Comparison of ENCODE assay signal across 1 cellular context in genomic region chr11:33912405-33913361, GRCh38.
TF ChIP-seq lines count a peak whose summit lies in the region.

No MANE protein-coding gene starts in this region.

TF ChIP-seq in GM12878, 131 proteins besides CTCF, POLR2A, EP300 and RAD21 (continued from another document and continues in another):
- TF ChIP-seq IRF5 (IDR thresholded peaks at IDR 0.05; ENCODE audit: borderline replicate concordance) (no peak), MAX (IDR thresholded peaks at IDR 0.05; ENCODE audit: low read depth, low read length) (no peak), RBBP5 (conservative IDR thresholded peaks at IDR 0.05) (no peak), TARDBP (IDR thresholded peaks at IDR 0.05; ENCODE audit: borderline replicate concordance) (no peak), YBX1 (IDR thresholded peaks at IDR 0.05) (no peak), REST (IDR thresholded peaks at IDR 0.05; ENCODE audit: low read depth, low read length) (no peak), NR2C1 (IDR thresholded peaks at IDR 0.05) (no peak), ZNF274 (IDR thresholded peaks at IDR 0.05; ENCODE audit: insufficient read depth, insufficient read length) (no peak), MXI1 (IDR thresholded peaks at IDR 0.05; ENCODE audit: low read depth, low read length) (no peak), KAT2A (conservative IDR thresholded peaks at IDR 0.05; ENCODE audit: control insufficient read depth, low read depth, low read length) (no peak), SKIL (IDR thresholded peaks at IDR 0.05; ENCODE audit: low read depth, poor library complexity, severe bottlenecking) (no peak), SP1 (IDR thresholded peaks at IDR 0.05; ENCODE audit: low read depth, low read length) (peak; percentile 35), ZNF592 (IDR thresholded peaks at IDR 0.05) (no peak), SUPT20H (IDR thresholded peaks at IDR 0.05; ENCODE audit: borderline replicate concordance, control insufficient read depth, low read depth, low read length) (no peak), WRNIP1 (IDR thresholded peaks at IDR 0.05; ENCODE audit: borderline replicate concordance, low read depth, low read length) (no peak), ZNF384 (IDR thresholded peaks at IDR 0.05; ENCODE audit: borderline replicate concordance, low read depth, low read length) (no peak; the same call in 1 of the 2 replicates), SMAD5 (IDR thresholded peaks at IDR 0.05; ENCODE audit: low read depth) (no peak), CREB1 (IDR thresholded peaks at IDR 0.05; ENCODE audit: low read depth) (no peak), IKZF1 (conservative IDR thresholded peaks at IDR 0.05) (no peak; the same call in 1 of the 2 replicates), JUNB (IDR thresholded peaks at IDR 0.05) (peak; percentile 77), BCL3 (IDR thresholded peaks at IDR 0.05; ENCODE audit: borderline replicate concordance, insufficient read depth, low read depth, low read length, poor library complexity, severe bottlenecking) (no peak), E2F8 (IDR thresholded peaks at IDR 0.05; ENCODE audit: low read depth, partially characterized antibody) (no peak), ZNF622 (IDR thresholded peaks at IDR 0.05) (no peak), MLLT1 (IDR thresholded peaks at IDR 0.05) (no peak), SMAD1 (IDR thresholded peaks at IDR 0.05; ENCODE audit: low read depth, partially characterized antibody) (no peak), GABPA (IDR thresholded peaks at IDR 0.05; ENCODE audit: low read depth) (no peak), NR2C2 (IDR thresholded peaks at IDR 0.05; ENCODE audit: borderline replicate concordance, control insufficient read depth, insufficient read length, low read depth) (no peak), IRF4 (IDR thresholded peaks at IDR 0.05; ENCODE audit: low read depth, low read length) (peak; percentile 68; the same call in 1 of the 2 replicates), PML (IDR thresholded peaks at IDR 0.05; ENCODE audit: low read length) (no peak), JUND (IDR thresholded peaks at IDR 0.05; ENCODE audit: low read depth, low read length) (no peak), TAF1 (IDR thresholded peaks at IDR 0.05; ENCODE audit: borderline replicate concordance, low read depth, low read length) (no peak), PKNOX1 (IDR thresholded peaks at IDR 0.05) (peak; percentile 65), ZBTB40 (IDR thresholded peaks at IDR 0.05; ENCODE audit: borderline replicate concordance) (no peak)
